Comparison of ENCODE assay signal across 8 cellular contexts in genomic region chr21:46500224-46500861, GRCh38. TPM values are rescaled to one million over a fixed set of nuclear protein-coding genes. Genes with fewer than 3 reads are reported as not detected.
A peak's percentile ranks its signal among the peaks of the same experiment; 100 is the strongest.
DNase-seq lines count a peak whose midpoint lies in the region; ATAC-seq, FAIRE-seq and TF ChIP-seq lines count a peak whose summit lies in the region.

No MANE protein-coding gene starts in this region.

- H3K27ac ChIP-seq in A549 (peak overlapping the region; percentile 56 to 79), SJSA1 (peak overlapping the region; percentile 27), gastroesophageal sphincter (no peak overlapping the region)

- peaks cover 22% of the 10 kb centered on the region for H3K4me1 ChIP-seq in A549
- peaks cover 11% of the 10 kb centered on the region for H3K4me1 ChIP-seq in SJSA1 (replicated peaks)
- H3K4me1 ChIP-seq in gastroesophageal sphincter: no peaks in the 10 kb centered on the region

- TF ChIP-seq CTCF in A549 (IDR thresholded peaks at IDR 0.05) (no peak), epithelial cell of proximal tubule (conservative IDR thresholded peaks at IDR 0.05; ENCODE audit: low read depth, low read length) (no peak), gastroesophageal sphincter (IDR thresholded peaks at IDR 0.05) (no peak)

- H3K4me3 ChIP-seq in A549 (no peak overlapping the region), SJSA1 (no peak overlapping the region), epithelial cell of proximal tubule (ENCODE audit: low read depth, low read length) (no peak overlapping the region), gastroesophageal sphincter (no peak overlapping the region)

- DNase-seq in A549 (ENCODE audit: low read depth in 1 of 2, low spot score in 1 of 2) (peak; percentile 24 to 30), GM12892 (ENCODE audit: insufficient read length) (no peak), SJSA1 (ENCODE audit: low read depth in 1 of 2, low spot score in 2 of 2) (peak in 1 of 2 experiments; percentile 45), epithelial cell of proximal tubule (ENCODE audit: low read depth) (peak; percentile 20)
- no peak for DNase-seq in NK-92 treated with Interleukin-12 subunit alpha and Interleukin-12 subunit beta, amount 100 ng/mL, for 24 hours (lab: John Stamatoyannopoulos, UW)

- POLR2A ChIA-PET in A549 (lab: Yijun Ruan, JAX): interaction anchor here (0.6 kb wide), 1 partner anchor 28 kb away, joined by 9 read pairs; no protein-coding TSS in a partner anchor

- no peak for FAIRE-seq in A549 (lab: Jason Lieb, UNC)
- FAIRE-seq in GM12892 (lab: Jason Lieb, UNC): peak; percentile 81

- TF ChIP-seq EP300 in A549 (IDR thresholded peaks at IDR 0.05): no peak
- TF ChIP-seq EP300 in gastroesophageal sphincter (IDR thresholded peaks at IDR 0.05): no peak

- no peak for TF ChIP-seq RAD21 in A549 (conservative IDR thresholded peaks at IDR 0.05 in 1 of 2, IDR thresholded peaks at IDR 0.05 in 1 of 2)

- ATAC-seq in A549 (peak in 1 of 2 experiments; percentile 48; a peak in 3 of 6 replicates), HG03520 (IDR thresholded peaks at IDR 0.05; ENCODE audit: unreplicated experiment) (no peak), gastroesophageal sphincter (no peak), GM21367 (IDR thresholded peaks at IDR 0.05; ENCODE audit: unreplicated experiment) (no peak)

- H3K9me3 ChIP-seq in A549: no peaks in the 10 kb centered on the region
- no peaks in the 10 kb centered on the region for H3K9me3 ChIP-seq in SJSA1 (replicated peaks)
- H3K9me3 ChIP-seq in gastroesophageal sphincter: no peaks in the 10 kb centered on the region

- CTCF ChIA-PET in A549 (lab: Yijun Ruan, JAX): no interaction called here

- 13% methylated on average over 3 of the region's 3 CpGs for WGBS in A549 (ENCODE audit: missing lambda C conversion rate)
- 30 to 38% methylated on average over 2 to 3 of the region's 3 CpGs for WGBS in gastroesophageal sphincter (ENCODE audit: low coverage in 1 of 2), 2 donors

- H3K36me3 ChIP-seq in SJSA1: peaks cover 61% of the 10 kb centered on the region
- H3K36me3 ChIP-seq in gastroesophageal sphincter: peaks cover 0 to 87% of the 10 kb centered on the region in 2 donors

- H3K27me3 ChIP-seq in SJSA1 (replicated peaks) (no peaks in the 10 kb centered on the region), gastroesophageal sphincter (no peaks in the 10 kb centered on the region)

- TF ChIP-seq POLR2A in A549 (IDR thresholded peaks at IDR 0.05; ENCODE audit: low read length): no peak
- TF ChIP-seq POLR2A in GM12892 (IDR thresholded peaks at IDR 0.05; ENCODE audit: low read depth, low read length): no peak
- no peak for TF ChIP-seq POLR2A in gastroesophageal sphincter (IDR thresholded peaks at IDR 0.05)

- peak overlapping the region; percentile 53 for H3K4me2 ChIP-seq in A549

TF ChIP-seq in A549, 52 proteins besides CTCF, POLR2A, EP300 and RAD21:
- TF ChIP-seq FOSL2 (IDR thresholded peaks at IDR 0.05): no peak
- peak; percentile 44 for TF ChIP-seq FOSL2 (CRISPR knock-in tag; IDR thresholded peaks at IDR 0.05)
- TF ChIP-seq HDAC2 (IDR thresholded peaks at IDR 0.05): no peak
- TF ChIP-seq MAFK (IDR thresholded peaks at IDR 0.05; ENCODE audit: partially characterized antibody): peak; percentile 96

RNA-seq across cellular contexts. Expression of gene DIP2A, which starts 41.7 kb away (rescaled TPM):
- 18.0 and 18.4 TPM in 2 replicates for polyA plus RNA-seq in A549 (2011; rRNA removed)
- 17.6 and 19.8 TPM in 2 replicates for polyA plus RNA-seq in A549 (2012; cell fraction: cytosol; rRNA removed)
- 39.4 and 46.3 TPM in 2 replicates for polyA plus RNA-seq in A549 (2012; cell fraction: nucleus; rRNA removed)
- polyA plus RNA-seq in A549 (2017; fragmentation: RNase III; extraction: RNeasy Plus Mini Kit Qiagen cat#74134 plus additional on column Dnase treatment): 12.1 to 13.8 TPM (median 13.3 TPM) in 3 replicates
- polyA minus RNA-seq in A549 (2011; rRNA and poly(A)+ RNA removed): 24.0 and 25.7 TPM in 2 replicates
- polyA plus RNA-seq in GM12892 (2012; ENCODE audit: missing spikeins): 20.8 TPM
- total RNA-seq in SJSA1 (2014; rRNA removed; shearing (Covaris generic)): 10.8 and 19.2 TPM in 2 replicates
- 13.5 and 20.9 TPM in 2 replicates for total RNA-seq in epithelial cell of proximal tubule
- 10 to 100 TPM; 19.9 to 40.8 (median 31.1) TPM for total RNA-seq in gastroesophageal sphincter

Comparison
In these comparisons a context has a peak if more than half of its experiments do, and no peak if none do; other contexts are left out.
1. DNase-seq: peak in A549 (2 of 2) and epithelial cell of proximal tubule (single experiment); none in GM12892 (single experiment) and NK-92 treated with Interleukin-12 subunit alpha and Interleukin-12 subunit beta, amount 100 ng/mL, for 24 hours (single experiment).
2. H3K27ac ChIP-seq: peak in A549 (2 of 2) and SJSA1 (single experiment); none in gastroesophageal sphincter (0 of 4).